ENCODE assay signal across 8 cellular contexts in genomic region chr3:32143849-32144757, GRCh38. TPM values are rescaled to one million over a fixed set of nuclear protein-coding genes. Genes with fewer than 3 reads are reported as not detected.
DNase-seq lines count a peak whose midpoint lies in the region; ATAC-seq lines count a peak whose summit lies in the region.

No MANE protein-coding gene starts in this region.

- no peak overlapping the region for H2AFZ ChIP-seq in Karpas-422 (ENCODE audit: low read length)

- no peaks in the 10 kb centered on the region for H3K9me2 ChIP-seq in Karpas-422 (replicated peaks; ENCODE audit: insufficient read depth, low read length)

- CTCF ChIA-PET in activated naive CD4-positive, alpha-beta T cell treated with anti-CD3 and anti-CD28 coated beads for 36 hours (lab: Charles Lee), result interaction anchor here (0.7 to 2.9 kb wide), 16 partner anchors 9 to 740 kb away, joined by 3 to 47 read pairs (median 4); no protein-coding TSS in a partner anchor

- H4K20me1 ChIP-seq in Karpas-422 (ENCODE audit: insufficient read depth, low read depth, low read length), result no peaks in the 10 kb centered on the region

- H3K9me3 Mint-ChIP-seq in activated naive CD4-positive, alpha-beta T cell treated with anti-CD3 and anti-CD28 coated beads for 36 hours, result no peaks in the 10 kb centered on the region

- H3K36me3 Mint-ChIP-seq in activated naive CD4-positive, alpha-beta T cell treated with anti-CD3 and anti-CD28 coated beads for 36 hours (ENCODE audit: low read depth), result peaks cover 27% of the 10 kb centered on the region

- H3K4me3 ChIP-seq in Karpas-422 (ENCODE audit: low read length), result no peak overlapping the region

- no peak overlapping the region for H3K4me2 ChIP-seq in Karpas-422 (ENCODE audit: low read depth, low read length, poor library complexity, severe bottlenecking)

- intact Hi-C loops in activated naive CD4-positive, alpha-beta T cell treated with anti-CD3 and anti-CD28 coated beads for 36 hours (cut with micrococcal nuclease), result loop anchor here (1.0 to 5.0 kb wide), 5 partner anchors 125 to 1377 kb away; no protein-coding TSS in a partner anchor

- no peaks in the 10 kb centered on the region for H3K79me2 ChIP-seq in Karpas-422 (ENCODE audit: low read length)

- no peaks in the 10 kb centered on the region for H3K9me3 ChIP-seq in Karpas-422 (ENCODE audit: low read length)

- ATAC-seq in GM19395 (IDR thresholded peaks at IDR 0.05; ENCODE audit: unreplicated experiment), result peak; percentile 81
- ATAC-seq in HG03139 (IDR thresholded peaks at IDR 0.05; ENCODE audit: unreplicated experiment), result no peak

- H3K27me3 ChIP-seq in Karpas-422 (ENCODE audit: low read length), result no peaks in the 10 kb centered on the region

- H3K4me1 ChIP-seq in Karpas-422 (ENCODE audit: low read length), result peaks cover 29% of the 10 kb centered on the region

- H3K36me3 ChIP-seq in Karpas-422 (ENCODE audit: insufficient read depth, low read length), result no peaks in the 10 kb centered on the region

- H3K27me3 Mint-ChIP-seq in activated naive CD4-positive, alpha-beta T cell treated with anti-CD3 and anti-CD28 coated beads for 36 hours (ENCODE audit: low read depth), result no peaks in the 10 kb centered on the region

- no peak overlapping the region for H3K27ac ChIP-seq in Karpas-422 (ENCODE audit: low read length)

- H3K4me1 Mint-ChIP-seq in activated naive CD4-positive, alpha-beta T cell treated with anti-CD3 and anti-CD28 coated beads for 36 hours (ENCODE audit: low read depth), result peaks cover under 1% of the 10 kb centered on the region

- H3K27ac Mint-ChIP-seq in activated naive CD4-positive, alpha-beta T cell treated with anti-CD3 and anti-CD28 coated beads for 36 hours, result no peak overlapping the region

- H3K9ac ChIP-seq in Karpas-422 (ENCODE audit: low read length), result no peak overlapping the region

- H3K4me3 Mint-ChIP-seq in activated naive CD4-positive, alpha-beta T cell treated with anti-CD3 and anti-CD28 coated beads for 36 hours, result no peak overlapping the region

- peak; percentile 41 for DNase-seq in CMK (ENCODE audit: low read depth)
- peak; percentile 89 for DNase-seq in Karpas-422
- peak; percentile 94 for DNase-seq in RKO (ENCODE audit: low spot score)
- peak; percentile 69 for DNase-seq in activated naive CD4-positive, alpha-beta T cell treated with anti-CD3 and anti-CD28 coated beads for 36 hours
- DNase-seq in glomerular visceral epithelial cell (ENCODE audit: extremely low spot score), result peak; percentile 86
- DNase-seq in pulmonary artery endothelial cell (ENCODE audit: low read depth, low spot score), result peak; percentile 71

RNA-seq across cellular contexts. Expression of gene GPD1L, which starts 37.7 kb away (rescaled TPM):
- 13.5 and 20.0 TPM in 2 replicates for total RNA-seq in Karpas-422 (2014; rRNA removed; shearing (Covaris generic); ENCODE audit: low replicate concordance)
- 10 to 100 TPM; 10.8 to 12.6 TPM for total RNA-seq in activated naive CD4-positive, alpha-beta T cell treated with anti-CD3 and anti-CD28 coated beads for 36 hours
- 19.1 and 35.9 TPM in 2 replicates for total RNA-seq in pulmonary artery endothelial cell

Comparison
In these comparisons a context has a peak if more than half of its experiments do, and no peak if none do; other contexts are left out.
1. DNase-seq: peak in every context shown above with its lines; median percentile 94 in RKO; 89 in Karpas-422; 86 in glomerular visceral epithelial cell; 71 in pulmonary artery endothelial cell; 69 in activated naive CD4-positive, alpha-beta T cell treated with anti-CD3 and anti-CD28 coated beads for 36 hours; 41 in CMK.